In the genomic region with DNA sequence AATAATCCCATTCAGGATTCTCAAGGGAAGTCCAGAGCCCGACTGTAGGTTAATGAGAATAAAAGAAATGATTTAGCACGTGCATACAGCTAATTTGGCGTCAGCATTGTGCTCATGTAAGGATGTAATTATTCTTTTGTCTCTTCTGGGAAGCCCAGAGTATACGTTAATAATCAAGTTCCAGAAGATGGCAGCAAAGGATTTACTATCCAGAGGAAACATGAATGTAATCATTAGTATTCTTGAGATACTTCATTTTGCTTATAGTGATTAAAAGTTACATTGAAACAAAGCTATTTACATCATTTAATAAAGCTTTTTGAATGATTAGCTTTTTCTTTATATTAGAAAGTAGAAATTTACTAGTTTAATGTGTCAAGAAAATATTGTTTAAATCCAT, we compare ENCODE assay signal across 8 cellular contexts. TPM values are rescaled to one million over a fixed set of nuclear protein-coding genes. Genes with fewer than 3 reads are reported as not detected.
DNase-seq lines count a peak whose midpoint lies in the region; ATAC-seq, FAIRE-seq and TF ChIP-seq lines count a peak whose summit lies in the region.

No MANE protein-coding gene starts in this region.

- no peaks in the 10 kb centered on the region for H3K36me3 Mint-ChIP-seq in GM23338 (ENCODE audit: low read depth)

- no peak overlapping the region for H2AFZ ChIP-seq in GM23338

- no peaks in the 10 kb centered on the region for H3F3A ChIP-seq in GM23338 (replicated peaks; ENCODE audit: low read depth)

- no peak overlapping the region for H3K27ac Mint-ChIP-seq in GM23338

- no peaks in the 10 kb centered on the region for H3K9me2 ChIP-seq in GM23338 (ENCODE audit: insufficient read depth)

- H3K27ac ChIP-seq in GM23338 (ENCODE audit: low read depth) (no peak overlapping the region), dorsolateral prefrontal cortex (no peak overlapping the region), pancreas (no peak overlapping the region), adrenal gland (no peak overlapping the region), small intestine (ENCODE audit: low read depth in 1 of 2, low read length in 1 of 2) (no peak overlapping the region)

- H3K9me3 Mint-ChIP-seq in GM23338 = no peaks in the 10 kb centered on the region

- no peak for TF ChIP-seq POLR2A in adrenal gland (IDR thresholded peaks at IDR 0.05)

- 3 to 6% methylated on average over 4 of the region's 4 CpGs for WGBS in pancreas, 2 donors
- 5 to 12% (median 7%) methylated on average over 4 of the region's 4 CpGs for WGBS in adrenal gland, 4 donors
- WGBS in small intestine, 3 donors = 9 to 14% (median 12%) methylated on average over 4 of the region's 4 CpGs

- H3K27me3 Mint-ChIP-seq in GM23338 (ENCODE audit: insufficient read depth, low read depth, poor library complexity) = peaks cover 2% of the 10 kb centered on the region

- no peaks in the 10 kb centered on the region for H3K79me2 ChIP-seq in GM23338 (replicated peaks; ENCODE audit: insufficient read depth)

- H3K4me2 ChIP-seq in GM23338 = no peak overlapping the region

- H3K36me3 ChIP-seq in GM23338 (ENCODE audit: insufficient read depth) (no peaks in the 10 kb centered on the region), pancreas (no peaks in the 10 kb centered on the region), adrenal gland (replicated peaks in 1 of 2) (no peaks in the 10 kb centered on the region), small intestine (ENCODE audit: control insufficient read depth in 2 of 2, insufficient read depth in 2 of 2, low read length in 2 of 2) (no peaks in the 10 kb centered on the region)

- no peaks in the 10 kb centered on the region for H3K4me1 Mint-ChIP-seq in GM23338

- H3K4me1 ChIP-seq in GM23338 (ENCODE audit: insufficient read depth) (no peaks in the 10 kb centered on the region), pancreas (no peaks in the 10 kb centered on the region), adrenal gland (replicated peaks in 1 of 2) (no peaks in the 10 kb centered on the region), small intestine (ENCODE audit: control insufficient read depth in 2 of 2, insufficient read depth in 1 of 2, low read depth in 1 of 2, low read length in 1 of 2) (no peaks in the 10 kb centered on the region)

- intact Hi-C loops in dorsolateral prefrontal cortex (cut with DNase I) = loop anchor here in 1 of 2 donors (5.0 kb wide), 1 partner anchor 548 kb away; a partner anchor contains a TSS
- intact Hi-C loops in pancreas (cut with DNase I) = no loop called here
- intact Hi-C loops in adrenal gland (cut with DNase I) = no loop called here

- H3K4me3 Mint-ChIP-seq in GM23338 = no peak overlapping the region

- no peak for FAIRE-seq in pancreas (lab: Jason Lieb, UNC)
- no peak for FAIRE-seq in small intestine (lab: Jason Lieb, UNC)

- ATAC-seq in GM23338 = no peak
- peak in 3 of 4 donors; percentile 63 to 71 (median 64) for ATAC-seq in pancreas

- no peaks in the 10 kb centered on the region for H4K20me1 ChIP-seq in GM23338 (replicated peaks; ENCODE audit: insufficient read depth)

- no peaks in the 10 kb centered on the region for H3K9me3 ChIP-seq in pancreas
- no peaks in the 10 kb centered on the region for H3K9me3 ChIP-seq in adrenal gland (replicated peaks in 1 of 3)
- no peaks in the 10 kb centered on the region for H3K9me3 ChIP-seq in small intestine (ENCODE audit: control insufficient read depth, low read depth)

- H3K27me3 ChIP-seq in GM23338 (ENCODE audit: insufficient read depth) = no peaks in the 10 kb centered on the region
- peaks cover 0 to 2% (median 0%) of the 10 kb centered on the region in 45 donors for H3K27me3 ChIP-seq in dorsolateral prefrontal cortex
- H3K27me3 ChIP-seq in pancreas = no peaks in the 10 kb centered on the region
- no peaks in the 10 kb centered on the region for H3K27me3 ChIP-seq in adrenal gland
- H3K27me3 ChIP-seq in small intestine (ENCODE audit: control insufficient read depth in 2 of 2, insufficient read depth in 2 of 2, low read length in 2 of 2) = no peaks in the 10 kb centered on the region

- no peak overlapping the region for H3K4me3 ChIP-seq in GM23338
- no peak overlapping the region for H3K4me3 ChIP-seq in dorsolateral prefrontal cortex
- H3K4me3 ChIP-seq in pancreas = no peak overlapping the region
- no peak overlapping the region for H3K4me3 ChIP-seq in adrenal gland
- no peak overlapping the region for H3K4me3 ChIP-seq in small intestine (ENCODE audit: low read depth in 1 of 2, low read length in 2 of 2)

- DNase-seq in GM23338 (ENCODE audit: low spot score) = peak; percentile 56
- DNase-seq in NCI-H460 (ENCODE audit: extremely low read depth, low read depth) = peak; percentile 41
- no peak for DNase-seq in dorsolateral prefrontal cortex
- DNase-seq in pancreas = no peak
- DNase-seq in stimulated activated CD4-positive, alpha-beta T cell treated with anti-CD3 and anti-CD28 coated beads, Interleukin-2, amount 100 ng/mL, for 48 hours = no peak
- no peak for DNase-seq in C1 segment of cervical spinal cord (lab: John Stamatoyannopoulos, UW)
- DNase-seq in adrenal gland = no peak
- DNase-seq in small intestine = no peak

- TF ChIP-seq CTCF in GM23338 (conservative IDR thresholded peaks at IDR 0.05; ENCODE audit: low read depth in 2 of 2) = peak; percentile 50 to 60; a peak in 3 of 4 replicates
- TF ChIP-seq CTCF in dorsolateral prefrontal cortex (IDR thresholded peaks at IDR 0.05 in 54 of 56, conservative IDR thresholded peaks at IDR 0.05 in 2 of 56; ENCODE audit: low read depth in 1 of 56, partially characterized antibody in 56 of 56) = peak in 53 of 56 donors; percentile 23 to 79 (median 48)
- peak in 1 of 4 donors; percentile 8 for TF ChIP-seq CTCF in pancreas (IDR thresholded peaks at IDR 0.05)
- peak in 3 of 6 experiments; percentile 20 to 34 (median 24) for TF ChIP-seq CTCF in adrenal gland (IDR thresholded peaks at IDR 0.05)

TF ChIP-seq in GM23338, 12 proteins besides CTCF, POLR2A, EP300 and RAD21:
- no peak for TF ChIP-seq EZH2phosphoT487 (IDR thresholded peaks at IDR 0.05; ENCODE audit: unreplicated experiment)
- TF ChIP-seq, protein P1, sequence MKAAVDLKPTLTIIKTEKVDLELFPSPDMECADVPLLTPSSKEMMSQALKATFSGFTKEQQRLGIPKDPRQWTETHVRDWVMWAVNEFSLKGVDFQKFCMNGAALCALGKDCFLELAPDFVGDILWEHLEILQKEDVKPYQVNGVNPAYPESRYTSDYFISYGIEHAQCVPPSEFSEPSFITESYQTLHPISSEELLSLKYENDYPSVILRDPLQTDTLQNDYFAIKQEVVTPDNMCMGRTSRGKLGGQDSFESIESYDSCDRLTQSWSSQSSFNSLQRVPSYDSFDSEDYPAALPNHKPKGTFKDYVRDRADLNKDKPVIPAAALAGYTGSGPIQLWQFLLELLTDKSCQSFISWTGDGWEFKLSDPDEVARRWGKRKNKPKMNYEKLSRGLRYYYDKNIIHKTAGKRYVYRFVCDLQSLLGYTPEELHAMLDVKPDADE (IDR thresholded peaks at IDR 0.05) = no peak
- no peak for TF ChIP-seq STAT1 (IDR thresholded peaks at IDR 0.05; ENCODE audit: unreplicated experiment)
- TF ChIP-seq, protein P2, sequence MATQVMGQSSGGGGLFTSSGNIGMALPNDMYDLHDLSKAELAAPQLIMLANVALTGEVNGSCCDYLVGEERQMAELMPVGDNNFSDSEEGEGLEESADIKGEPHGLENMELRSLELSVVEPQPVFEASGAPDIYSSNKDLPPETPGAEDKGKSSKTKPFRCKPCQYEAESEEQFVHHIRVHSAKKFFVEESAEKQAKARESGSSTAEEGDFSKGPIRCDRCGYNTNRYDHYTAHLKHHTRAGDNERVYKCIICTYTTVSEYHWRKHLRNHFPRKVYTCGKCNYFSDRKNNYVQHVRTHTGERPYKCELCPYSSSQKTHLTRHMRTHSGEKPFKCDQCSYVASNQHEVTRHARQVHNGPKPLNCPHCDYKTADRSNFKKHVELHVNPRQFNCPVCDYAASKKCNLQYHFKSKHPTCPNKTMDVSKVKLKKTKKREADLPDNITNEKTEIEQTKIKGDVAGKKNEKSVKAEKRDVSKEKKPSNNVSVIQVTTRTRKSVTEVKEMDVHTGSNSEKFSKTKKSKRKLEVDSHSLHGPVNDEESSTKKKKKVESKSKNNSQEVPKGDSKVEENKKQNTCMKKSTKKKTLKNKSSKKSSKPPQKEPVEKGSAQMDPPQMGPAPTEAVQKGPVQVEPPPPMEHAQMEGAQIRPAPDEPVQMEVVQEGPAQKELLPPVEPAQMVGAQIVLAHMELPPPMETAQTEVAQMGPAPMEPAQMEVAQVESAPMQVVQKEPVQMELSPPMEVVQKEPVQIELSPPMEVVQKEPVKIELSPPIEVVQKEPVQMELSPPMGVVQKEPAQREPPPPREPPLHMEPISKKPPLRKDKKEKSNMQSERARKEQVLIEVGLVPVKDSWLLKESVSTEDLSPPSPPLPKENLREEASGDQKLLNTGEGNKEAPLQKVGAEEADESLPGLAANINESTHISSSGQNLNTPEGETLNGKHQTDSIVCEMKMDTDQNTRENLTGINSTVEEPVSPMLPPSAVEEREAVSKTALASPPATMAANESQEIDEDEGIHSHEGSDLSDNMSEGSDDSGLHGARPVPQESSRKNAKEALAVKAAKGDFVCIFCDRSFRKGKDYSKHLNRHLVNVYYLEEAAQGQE (IDR thresholded peaks at IDR 0.05; ENCODE audit: unreplicated experiment) = no peak
- TF ChIP-seq NANOG (IDR thresholded peaks at IDR 0.05; ENCODE audit: borderline replicate concordance) = no peak
- TF ChIP-seq EZH2 (IDR thresholded peaks at IDR 0.05; ENCODE audit: low read depth, unreplicated experiment) = no peak
- no peak for TF ChIP-seq ZNF331 (CRISPR knock-in tag; IDR thresholded peaks at IDR 0.05; ENCODE audit: low read depth)
- TF ChIP-seq ZNF114 (CRISPR knock-in tag; IDR thresholded peaks at IDR 0.05) = no peak
- no peak for TF ChIP-seq JUNB (IDR thresholded peaks at IDR 0.05; ENCODE audit: unreplicated experiment)

RNA-seq across cellular contexts. Expression of a gene that starts 27.1 kb away (rescaled TPM):
- total RNA-seq in GM23338 (2014; rRNA removed; shearing (Covaris generic)) = 16.0 and 17.8 TPM in 2 replicates
- polyA plus RNA-seq in GM23338 (2016; fragmentation: Nextera tagmentation; extraction: Ambion mirVana) (24.8 and 33.7 TPM in 2 replicates), pancreas (1 to 10 TPM; 2.7 to 4.9 TPM), adrenal gland (10 to 100 TPM in 2 of 3 donors, 1 to 10 TPM in 1; 8.0 to 15.1 (median 12.8) TPM), small intestine (1 to 10 TPM in 1 of 3 donors, under 1 TPM in 2; 0.22 to 2.4 (median 0.54) TPM)
- total RNA-seq in NCI-H460 (2014; rRNA removed; shearing (Covaris generic)) = 13.0 and 13.8 TPM in 2 replicates
- polyA plus RNA-seq in NCI-H460 (2014; cell fraction: nucleus; rRNA removed) = 8.0 and 10.6 TPM in 2 replicates
- total RNA-seq in dorsolateral prefrontal cortex (10 to 100 TPM; 23.3 to 87.3 (median 59.7) TPM), pancreas (10 to 100 TPM in 1 of 6 donors, 1 to 10 TPM in 5; 4.2 to 10.1 (median 6.7) TPM), adrenal gland (10 to 100 TPM in 1 of 8 donors, 1 to 10 TPM in 7; 3.4 to 12.3 (median 7.0) TPM)

Comparison
In these comparisons a context has a peak if more than half of its experiments do, and no peak if none do; other contexts are left out.
1. DNase-seq: peak in GM23338 (single experiment) and NCI-H460 (single experiment); none in dorsolateral prefrontal cortex (0 of 10), pancreas (0 of 6), stimulated activated CD4-positive, alpha-beta T cell treated with anti-CD3 and anti-CD28 coated beads, Interleukin-2, amount 100 ng/mL, for 48 hours (0 of 2), C1 segment of cervical spinal cord (0 of 14), adrenal gland (0 of 7) and small intestine (single experiment).